ENCODE assay signal across 12 cellular contexts in the genomic region with DNA sequence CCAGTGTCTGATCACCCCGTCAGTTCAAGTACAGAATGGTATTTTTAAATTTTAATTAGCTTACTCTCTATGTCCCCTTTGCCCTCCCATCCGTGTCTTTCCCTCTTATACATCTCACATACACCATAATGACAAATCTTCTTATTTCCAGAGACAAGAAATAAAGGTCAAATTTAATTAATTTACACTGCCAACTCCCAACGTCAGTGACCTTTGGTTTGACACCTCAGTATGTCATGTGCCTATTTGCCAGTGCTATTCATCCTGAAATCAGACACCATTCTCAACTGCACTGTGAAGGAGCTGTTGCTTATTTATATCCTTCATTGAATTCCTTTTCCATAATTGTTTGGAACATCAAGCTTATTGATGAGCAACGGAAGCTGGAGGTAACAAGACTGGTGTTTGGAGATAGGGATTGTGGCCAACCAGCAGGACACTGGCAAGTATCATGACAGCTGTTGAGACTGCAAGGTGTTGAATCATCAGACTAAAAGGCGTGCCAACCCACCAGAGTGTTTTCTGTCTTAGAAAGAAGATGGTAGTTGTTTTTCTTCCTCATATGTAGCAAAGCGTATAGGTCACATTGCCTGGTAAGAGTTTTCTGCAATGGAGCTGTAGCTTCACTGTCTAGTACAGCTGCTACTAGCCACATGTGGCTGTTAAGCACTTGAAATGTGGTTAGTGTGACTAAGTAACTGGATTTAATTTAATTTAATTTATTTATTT. TPM values are rescaled to one million over a fixed set of nuclear protein-coding genes. Genes with fewer than 3 reads are reported as not detected.
DNase-seq lines count a peak whose midpoint lies in the region; ATAC-seq and TF ChIP-seq lines count a peak whose summit lies in the region.
"Had no signal": no experiment of that assay in that cellular context is flagged by ENCODE, and none has a peak within 500 bp of the region (broad histone marks: within the 10 kb centered on the region; RNA-seq: fewer than 3 reads in every experiment).

No MANE protein-coding gene starts in this region.

- TF ChIP-seq POLR2A in vagina (IDR thresholded peaks at IDR 0.05) = no peak

- intact Hi-C loops in Right ventricle myocardium inferior (cut with DNase I) = no loop called here
- intact Hi-C loops in cardiac septum (cut with DNase I) = no loop called here
- intact Hi-C loops in dorsolateral prefrontal cortex (cut with DNase I) = no loop called here
- intact Hi-C loops in mucosa of descending colon (cut with DNase I, micrococcal nuclease) = no loop called here
- intact Hi-C loops in vagina (cut with DNase I) = no loop called here

- peak overlapping the region in 56 of 59 donors; percentile 0 to 100 (median 94) for H3K27ac ChIP-seq in dorsolateral prefrontal cortex
- peak overlapping the region; percentile 93 for H3K27ac ChIP-seq in vagina
- H3K27ac ChIP-seq: VCaP had no signal

- peaks cover 4% of the 10 kb centered on the region for H3K36me3 ChIP-seq in mucosa of descending colon (ENCODE audit: low read depth)
- peaks cover 4 to 47% of the 10 kb centered on the region in 2 donors for H3K36me3 ChIP-seq in vagina

- DNase-seq in Right ventricle myocardium inferior (ENCODE audit: missing footprints) (no peak), cardiac septum (ENCODE audit: low spot score) (no peak), dorsolateral prefrontal cortex (peak in 1 of 10 donors; percentile 47), mucosa of descending colon (no peak), vagina (ENCODE audit: extremely low spot score in 2 of 2) (no peak), globus pallidus (ENCODE audit: low spot score) (no peak), HuH-7 (ENCODE audit: low spot score) (no peak), DMS153 treated with DMSO at 0.1 percent for 48 hours (lab: John Stamatoyannopoulos, UW; ENCODE audit: unreplicated experiment) (no peak)
- DNase-seq: activated naive CD4-positive, alpha-beta T cell treated with Interleukin-2 at 50 U/mL for 16 hours; H9; NCI-H1092 had no signal

- no peak for TF ChIP-seq CTCF in dorsolateral prefrontal cortex (IDR thresholded peaks at IDR 0.05 in 54 of 56, conservative IDR thresholded peaks at IDR 0.05 in 2 of 56; ENCODE audit: low read depth in 1 of 56, partially characterized antibody in 56 of 56)
- TF ChIP-seq CTCF in mucosa of descending colon (IDR thresholded peaks at IDR 0.05) = no peak
- TF ChIP-seq CTCF in vagina (IDR thresholded peaks at IDR 0.05) = no peak

- H3K27me3 ChIP-seq in dorsolateral prefrontal cortex (no peaks in the 10 kb centered on the region), vagina (no peaks in the 10 kb centered on the region)

- H3K9me3 ChIP-seq in mucosa of descending colon = no peaks in the 10 kb centered on the region
- no peaks in the 10 kb centered on the region for H3K9me3 ChIP-seq in vagina

- H3K4me1 ChIP-seq in mucosa of descending colon (ENCODE audit: low read depth) (peaks cover 35% of the 10 kb centered on the region), vagina (peaks cover 53% of the 10 kb centered on the region)

- no peak overlapping the region for H3K4me3 ChIP-seq in dorsolateral prefrontal cortex
- H3K4me3 ChIP-seq in mucosa of descending colon = no peak overlapping the region
- H3K4me3 ChIP-seq in vagina = no peak overlapping the region

- ATAC-seq in Right ventricle myocardium inferior = peak; percentile 53
- peak; percentile 17 for ATAC-seq in mucosa of descending colon

RNA-seq across cellular contexts. Expression of a gene that starts 12.5 kb away (rescaled TPM):
- total RNA-seq in Right ventricle myocardium inferior (321 TPM), cardiac septum (163 TPM), dorsolateral prefrontal cortex (100 to 1,000 TPM; 103 to 225 (median 157) TPM), mucosa of descending colon (100 to 1,000 TPM; 181 to 296 (median 224) TPM), vagina (140 TPM)

RNA-seq across cellular contexts. Expression of a gene that starts 26.3 kb away (rescaled TPM):
- total RNA-seq in Right ventricle myocardium inferior (0.08 TPM), cardiac septum (not detected), dorsolateral prefrontal cortex (1 to 10 TPM in 101 of 120 experiments, under 1 TPM in 19; 0.25 to 5.6 (median 1.7) TPM), mucosa of descending colon (10 to 100 TPM; 10.7 to 25.1 (median 12.2) TPM), vagina (0.49 TPM)

RNA-seq across cellular contexts. Expression of a gene that starts 49.3 kb away (rescaled TPM):
- total RNA-seq in Right ventricle myocardium inferior (504 TPM), cardiac septum (283 TPM), dorsolateral prefrontal cortex (100 to 1,000 TPM in 64 of 120 experiments, 10 to 100 TPM in 56; 47.9 to 139 (median 102) TPM), mucosa of descending colon (100 to 1,000 TPM; 115 to 223 (median 198) TPM), vagina (90.8 TPM)
